In the genomic region with DNA sequence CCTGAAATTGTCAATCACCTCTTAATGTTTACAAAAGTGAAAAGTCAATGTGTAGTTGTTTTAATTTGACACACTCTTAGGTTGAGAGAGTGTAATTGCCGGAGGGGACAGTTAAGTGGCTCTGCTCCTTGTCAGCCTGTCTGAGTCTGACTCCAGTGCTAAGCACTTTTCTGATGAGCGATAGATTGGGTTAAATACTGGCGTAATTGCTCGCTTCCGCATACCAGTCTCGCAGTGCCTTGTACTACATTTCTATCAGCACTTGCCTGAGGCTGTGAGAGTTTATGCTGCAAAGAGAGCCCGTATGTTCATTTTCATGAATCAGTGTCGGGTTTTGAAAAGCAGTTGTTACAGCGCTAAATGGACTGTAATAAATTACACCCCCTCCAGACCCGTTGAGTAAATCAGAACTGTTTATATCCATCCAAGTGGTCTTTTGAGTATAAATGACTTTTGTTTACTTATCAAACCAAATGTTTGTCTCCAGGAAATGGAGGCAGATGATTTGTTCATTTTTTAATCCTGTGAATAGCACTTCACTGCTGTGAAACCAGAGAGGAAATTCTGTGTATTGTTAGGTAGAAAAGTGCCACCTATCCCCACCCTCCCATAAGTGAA, we compare ENCODE assay signal across 14 cellular contexts. TPM values are rescaled to one million over a fixed set of nuclear protein-coding genes. Genes with fewer than 3 reads are reported as not detected.
DNase-seq lines count a peak whose midpoint lies in the region; ATAC-seq, FAIRE-seq and TF ChIP-seq lines count a peak whose summit lies in the region.
"Had no signal": no experiment of that assay in that cellular context is flagged by ENCODE, and none has a peak within 500 bp of the region (broad histone marks: within the 10 kb centered on the region; RNA-seq: fewer than 3 reads in every experiment).

No MANE protein-coding gene starts in this region.

- H4K12ac ChIP-seq in trophoblast cell (ENCODE audit: low read depth, low read length) = no peak overlapping the region

- H3K23ac ChIP-seq in trophoblast cell (ENCODE audit: low read length) = no peak overlapping the region

- TF ChIP-seq CTCF in bronchial epithelial cell (IDR thresholded peaks at IDR 0.05; ENCODE audit: insufficient read depth, low read length, severe bottlenecking) (no peak), gastroesophageal sphincter (IDR thresholded peaks at IDR 0.05) (no peak)

- H3K4me3 ChIP-seq in GM23248 (no peak overlapping the region), bronchial epithelial cell (ENCODE audit: low read depth, low read length) (no peak overlapping the region), trophoblast cell (ENCODE audit: low read depth, low read length) (no peak overlapping the region), gastroesophageal sphincter (no peak overlapping the region)
- H3K4me3 ChIP-seq: heart left ventricle had no signal

- no peaks in the 10 kb centered on the region for H3F3A ChIP-seq in GM23248 (ENCODE audit: insufficient read depth)

- no peak overlapping the region for H2BK12ac ChIP-seq in trophoblast cell (ENCODE audit: low read length)

- no peak overlapping the region for H3K18ac ChIP-seq in trophoblast cell (ENCODE audit: low read length)

- no peak overlapping the region for H2AK5ac ChIP-seq in trophoblast cell (ENCODE audit: low read length)

- no peaks in the 10 kb centered on the region for H3K4me1 ChIP-seq in GM23248 (ENCODE audit: insufficient read depth)
- H3K4me1 ChIP-seq in trophoblast cell (ENCODE audit: control insufficient read depth in 1 of 2, insufficient read depth in 2 of 2, low read length in 2 of 2) = no peaks in the 10 kb centered on the region
- H3K4me1 ChIP-seq in gastroesophageal sphincter = peaks cover 0 to 6% (median 0%) of the 10 kb centered on the region in 3 donors
- H3K4me1 ChIP-seq: heart left ventricle had no signal

- peaks cover 20% of the 10 kb centered on the region for H3K27me3 ChIP-seq in GM23248 (replicated peaks; ENCODE audit: insufficient read depth)
- no peaks in the 10 kb centered on the region for H3K27me3 ChIP-seq in bronchial epithelial cell (ENCODE audit: control insufficient read depth, insufficient read depth, low read length)
- H3K27me3 ChIP-seq in trophoblast cell (ENCODE audit: insufficient read depth, low read length) = peaks cover 3% of the 10 kb centered on the region
- peaks cover 54% of the 10 kb centered on the region for H3K27me3 ChIP-seq in gastroesophageal sphincter

- TF ChIP-seq EP300 in gastroesophageal sphincter (IDR thresholded peaks at IDR 0.05) = no peak

- H3K9me3 ChIP-seq in GM23248 (ENCODE audit: low read depth) = no peaks in the 10 kb centered on the region
- H3K9me3 ChIP-seq in trophoblast cell (ENCODE audit: insufficient read depth, low read depth, low read length) = no peaks in the 10 kb centered on the region
- peaks cover 0 to 13% (median 0%) of the 10 kb centered on the region in 3 donors for H3K9me3 ChIP-seq in gastroesophageal sphincter

- no peak overlapping the region for H3K4me2 ChIP-seq in GM23248 (ENCODE audit: unreplicated experiment)
- peak overlapping the region; percentile 49 for H3K4me2 ChIP-seq in trophoblast cell (ENCODE audit: low read length)

- H4K20me1 ChIP-seq in GM23248 (ENCODE audit: insufficient read depth) = no peaks in the 10 kb centered on the region

- no peaks in the 10 kb centered on the region for H3K79me2 ChIP-seq in GM23248 (ENCODE audit: insufficient read depth)
- H3K79me2 ChIP-seq in trophoblast cell (ENCODE audit: control insufficient read depth, insufficient read depth, low read length, poor library complexity) = no peaks in the 10 kb centered on the region

- no peak for FAIRE-seq in bronchial epithelial cell (lab: Jason Lieb, UNC)
- FAIRE-seq: colon, G401.6 had no signal

- no peaks in the 10 kb centered on the region for H3K9me2 ChIP-seq in GM23248 (ENCODE audit: insufficient read depth)

- peak; percentile 41 for DNase-seq in GM23248
- DNase-seq in NCI-H2081 (lab: John Stamatoyannopoulos, UW) = peak; percentile 30 to 63
- peak; percentile 85 for DNase-seq in bronchial epithelial cell (ENCODE audit: low read depth)
- peak; percentile 98 to 100 for DNase-seq in trophoblast cell
- DNase-seq in caudate nucleus (lab: John Stamatoyannopoulos, UW) = no peak
- DNase-seq: heart left ventricle; stimulated activated CD4-positive, alpha-beta T cell treated with anti-CD3 and anti-CD28 coated beads, Interleukin-15, amount 100 ng/mL, for 24 hours had no signal

- WGBS in GM23248 (ENCODE audit: low coverage in 1 of 2, low lambda C conversion rate in 2 of 2, missing lambda C conversion rate in 2 of 2), 2 experiments = 6 to 16% methylated on average over 10 of the region's 10 CpGs
- no CpG with 5 or more reads among the region's 10 CpGs for WGBS in trophoblast cell (ENCODE audit: extremely low coverage, insufficient coverage, insufficient read length)
- 5 to 9% methylated on average over 6 to 10 of the region's 10 CpGs for WGBS in gastroesophageal sphincter (ENCODE audit: low coverage in 1 of 2), 2 donors

- no peak overlapping the region for H3K14ac ChIP-seq in trophoblast cell (ENCODE audit: low read length)

- H3K27ac ChIP-seq in GM23248 (no peak overlapping the region), trophoblast cell (ENCODE audit: low read depth, low read length) (no peak overlapping the region), gastroesophageal sphincter (no peak overlapping the region), caudate nucleus (ENCODE audit: low read depth, low read length) (no peak overlapping the region)
- H3K27ac ChIP-seq: heart left ventricle had no signal

- H2AFZ ChIP-seq in GM23248 (no peak overlapping the region), trophoblast cell (ENCODE audit: insufficient read depth, low read length, poor library complexity) (no peak overlapping the region)

- no peak for TF ChIP-seq POLR2A in gastroesophageal sphincter (IDR thresholded peaks at IDR 0.05)

- no peak overlapping the region for H3K4ac ChIP-seq in trophoblast cell (ENCODE audit: low read depth, low read length)

- no peak overlapping the region for H4K91ac ChIP-seq in trophoblast cell (ENCODE audit: low read depth, low read length)

- no peak overlapping the region for H2BK5ac ChIP-seq in trophoblast cell (ENCODE audit: low read depth, low read length, poor library complexity)

- no peak for ATAC-seq in HG02981 (IDR thresholded peaks at IDR 0.05; ENCODE audit: unreplicated experiment)
- ATAC-seq in gastroesophageal sphincter = no peak
- no peak for ATAC-seq in GM18858 (IDR thresholded peaks at IDR 0.05; ENCODE audit: unreplicated experiment)
- ATAC-seq: heart left ventricle had no signal

- no peak overlapping the region for H2BK120ac ChIP-seq in trophoblast cell (ENCODE audit: insufficient read depth, low read length, poor library complexity)

- in situ Hi-C loops in GM23248 (cut with MboI) = no loop called here

- H4K8ac ChIP-seq in trophoblast cell (ENCODE audit: low read depth, low read length) = no peak overlapping the region

- H3K9ac ChIP-seq in GM23248 = no peak overlapping the region
- no peak overlapping the region for H3K9ac ChIP-seq in trophoblast cell (ENCODE audit: low read length)

- H3K36me3 ChIP-seq in GM23248 (ENCODE audit: low read depth) (no peaks in the 10 kb centered on the region), bronchial epithelial cell (ENCODE audit: control insufficient read depth, insufficient read depth, low read length) (no peaks in the 10 kb centered on the region), trophoblast cell (ENCODE audit: control insufficient read depth in 1 of 2, insufficient read depth in 2 of 2, low read length in 2 of 2) (no peaks in the 10 kb centered on the region), gastroesophageal sphincter (no peaks in the 10 kb centered on the region)
- H3K36me3 ChIP-seq: heart left ventricle had no signal

- peaks cover 2% of the 10 kb centered on the region for H3K79me1 ChIP-seq in trophoblast cell (ENCODE audit: low read length)

RNA-seq across cellular contexts. Expression of gene DMRT3, which starts 41.0 kb away (rescaled TPM):
- total RNA-seq in GM23248 (2014; rRNA removed; shearing (Covaris generic)) = not detected in 2 replicates
- not detected in 2 replicates for polyA plus RNA-seq in GM23248 (2016; fragmentation: Nextera tagmentation; extraction: Ambion mirVana)
- total RNA-seq in bronchial epithelial cell = not detected in 2 replicates
- polyA plus RNA-seq in trophoblast cell (2013) = 0.65 and 0.83 TPM in 2 replicates
- under 1 TPM in 1 of 4 donors, not detected in 3; 0.12 TPM for total RNA-seq in gastroesophageal sphincter
- total RNA-seq: HT1080; T-helper 2 cell treated with Interferon-gamma antibody and Interleukin-4, amounts not matched to agents 100 ng/mL and 5 ng/mL, for 36 hours had no signal
- polyA plus RNA-seq: heart left ventricle had no signal

Comparison
In these comparisons a context has a peak if more than half of its experiments do, and no peak if none do; other contexts are left out.
1. DNase-seq: peak in GM23248 (single experiment), NCI-H2081 (2 of 2), bronchial epithelial cell (single experiment) and trophoblast cell (2 of 2); none in caudate nucleus (0 of 61).